8 cellular contexts compared by ENCODE assay signal in the genomic region with DNA sequence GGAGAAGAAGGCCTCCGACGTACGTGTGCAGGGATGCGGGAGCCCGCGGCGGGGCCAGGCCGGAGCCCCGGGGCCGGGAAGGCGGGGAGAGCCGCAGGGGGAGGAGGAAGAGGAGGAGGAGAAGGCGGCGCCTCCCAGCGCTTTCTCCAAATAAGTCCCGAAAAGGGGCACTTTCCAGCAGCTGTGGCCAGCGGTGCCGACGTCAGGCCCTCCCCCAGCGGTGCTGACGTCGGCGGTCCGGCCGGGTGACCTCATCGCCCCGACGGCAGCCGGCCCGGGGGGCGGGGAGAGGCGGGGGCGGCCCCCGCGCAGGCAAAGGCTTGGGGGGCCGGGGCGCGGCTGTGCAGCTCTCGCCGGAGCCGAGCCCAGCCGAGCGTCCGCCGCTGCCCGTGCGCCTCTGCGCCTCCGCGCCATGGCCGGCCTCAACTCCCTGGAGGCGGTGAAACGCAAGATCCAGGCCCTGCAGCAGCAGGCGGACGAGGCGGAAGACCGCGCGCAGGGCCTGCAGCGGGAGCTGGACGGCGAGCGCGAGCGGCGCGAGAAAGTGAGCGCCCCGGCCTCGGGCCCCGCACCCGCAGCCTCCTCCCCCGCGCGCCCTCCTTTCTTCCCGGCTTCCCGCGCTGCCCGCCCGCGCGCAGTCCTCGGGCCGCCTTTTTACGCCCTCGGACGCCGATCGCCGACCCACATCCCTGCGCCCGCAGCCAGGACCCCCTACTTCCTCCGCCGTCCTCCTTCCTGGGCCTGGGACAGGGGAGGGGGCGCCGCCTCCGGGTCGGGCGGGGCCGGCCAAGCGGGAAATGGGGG. TPM values are rescaled to one million over a fixed set of nuclear protein-coding genes. Genes with fewer than 3 reads are reported as not detected.
A peak's percentile ranks its signal among the peaks of the same experiment; 100 is the strongest.
DNase-seq lines count a peak whose midpoint lies in the region; ATAC-seq and TF ChIP-seq lines count a peak whose summit lies in the region.

A gene (plus strand): TSS at position 342 of the 804 bp plus-strand sequence. CDS start 71 bp downstream, at position 413.

- TF ChIP-seq CTCF in colonic mucosa (IDR thresholded peaks at IDR 0.05), result no peak

- ATAC-seq in HG02763 (IDR thresholded peaks at IDR 0.05; ENCODE audit: unreplicated experiment) (peak; percentile 59), left colon (peak; percentile 71)

- intact Hi-C loops in colonic mucosa (cut with DNase I) (no loop called here), left colon (cut with DNase I, micrococcal nuclease) (no loop called here)

- H3K27me3 ChIP-seq in colonic mucosa, result no peaks in the 10 kb centered on the region

- peak within 1 kb of the TSS; percentile 92 for H3K4me3 ChIP-seq in colonic mucosa

- peak within 1 kb of the TSS; percentile 98 to 100 for H3K9ac ChIP-seq in colonic mucosa (ENCODE audit: low read depth in 2 of 2, low read length in 2 of 2)

- peak within 1 kb of the TSS; percentile 100 for H3K27ac ChIP-seq in colonic mucosa

- DNase-seq in NCI-H1417 (lab: John Stamatoyannopoulos, UW), result peak; percentile 10 to 82 (median 77)
- no peak for DNase-seq in NCI-H1417 treated with DMSO at 0.1 percent for 48 hours (lab: John Stamatoyannopoulos, UW)
- peak; percentile 76 for DNase-seq in NCI-H2196 treated with DMSO at 0.1 percent for 48 hours (lab: John Stamatoyannopoulos, UW; ENCODE audit: unreplicated experiment)
- peak; percentile 71 to 79 for DNase-seq in activated CD4-positive, alpha-beta T cell treated with anti-CD3 and anti-CD28 coated beads for 4 hours
- DNase-seq in colonic mucosa, result peak; percentile 91
- peak; percentile 90 to 94 for DNase-seq in left colon
- peak in 3 of 4 experiments; percentile 54 to 89 (median 77) for DNase-seq in stimulated activated CD4-positive, alpha-beta T cell treated with anti-CD3 and anti-CD28 coated beads, Interleukin-1b, Interleukin-23, amount 100 ng/mL, for 24 hours (ENCODE audit: low read depth in 4 of 4, low spot score in 1 of 4)

- peaks cover 7% of the 10 kb centered on the region for H3K36me3 ChIP-seq in colonic mucosa

- H3K4me1 ChIP-seq in colonic mucosa, result peaks cover 26% of the 10 kb centered on the region

- no peaks in the 10 kb centered on the region for H3K9me3 ChIP-seq in colonic mucosa

RNA-seq across cellular contexts. Expression of the gene that starts here (rescaled TPM):
- total RNA-seq in colonic mucosa (100 to 1,000 TPM; 261 to 388 TPM), left colon (100 to 1,000 TPM; 280 to 300 TPM)
